ENCODE assay signal across 13 cellular contexts in the genomic region with DNA sequence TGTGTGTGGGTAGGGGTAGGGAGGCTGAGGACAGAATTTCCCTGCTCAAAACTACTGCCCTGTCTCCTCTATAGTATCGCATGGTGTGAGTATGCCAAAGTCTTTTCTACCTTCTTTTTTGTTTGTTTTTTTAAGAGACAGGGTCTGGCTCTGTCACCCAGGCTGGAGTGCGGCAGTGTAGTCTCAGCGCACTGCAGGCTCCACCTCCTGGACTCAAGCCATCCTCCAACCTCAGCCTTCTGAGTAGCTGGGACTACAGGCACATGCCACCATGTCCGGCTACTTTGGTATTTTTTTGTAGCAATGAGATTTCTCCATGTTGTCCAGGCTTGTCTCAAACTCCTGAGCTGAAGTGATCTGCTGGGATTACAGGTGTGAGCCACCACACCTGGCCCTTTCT. TPM values are rescaled to one million over a fixed set of nuclear protein-coding genes. Genes with fewer than 3 reads are reported as not detected.
DNase-seq lines count a peak whose midpoint lies in the region; ATAC-seq and TF ChIP-seq lines count a peak whose summit lies in the region.
"Had no signal": no experiment of that assay in that cellular context is flagged by ENCODE, and none has a peak within 500 bp of the region (broad histone marks: within the 10 kb centered on the region; RNA-seq: fewer than 3 reads in every experiment).

No MANE protein-coding gene starts in this region.

- H3K9me3 ChIP-seq in T-helper 17 cell (ENCODE audit: control insufficient read depth, low read length, poor library complexity, severe bottlenecking): no peaks in the 10 kb centered on the region
- H3K9me3 ChIP-seq: heart right ventricle, SJSA1 had no signal

- TF ChIP-seq CTCF in endothelial cell (IDR thresholded peaks at IDR 0.05; ENCODE audit: unreplicated experiment) (no peak), progenitor cell of endocrine pancreas (IDR thresholded peaks at IDR 0.05; ENCODE audit: unreplicated experiment) (no peak)

- no peak for DNase-seq in activated T-cell treated with anti-CD3 and anti-CD28 coated beads, Interleukin-2, amount 50 U/mL, for 72 hours
- DNase-seq in activated T-cell treated with anti-CD3 and anti-CD28 coated beads, Interleukin-2, amount 50 U/mL, for 48 hours: no peak
- DNase-seq in T-helper 17 cell (no peak), endothelial cell (ENCODE audit: low spot score) (no peak), progenitor cell of endocrine pancreas (ENCODE audit: low spot score, unreplicated experiment) (no peak), sciatic nerve (ENCODE audit: low spot score) (no peak), NCI-H226 (no peak)
- DNase-seq: cerebellar nuclear complex; NCI-H446; stimulated activated CD8-positive, alpha-beta memory T cell treated with anti-CD3 and anti-CD28 coated beads, Interleukin-4, amount 100 ng/mL, for 48 hours had no signal

- no peak for ATAC-seq in activated T-cell treated with anti-CD3 and anti-CD28 coated beads, Interleukin-2, amount 50 U/mL, for 72 hours (replicated peaks in 1 of 2)
- ATAC-seq in T-helper 17 cell: no peak
- no peak for ATAC-seq in GM18520 (IDR thresholded peaks at IDR 0.05; ENCODE audit: unreplicated experiment)
- no peak for ATAC-seq in sciatic nerve

- intact Hi-C loops in sciatic nerve (cut with DNase I): no loop called here

- no peaks in the 10 kb centered on the region for H3K27me3 Mint-ChIP-seq in activated T-cell treated with anti-CD3 and anti-CD28 coated beads, Interleukin-2, amount 50 U/mL, for 72 hours (ENCODE audit: low read depth)
- H3K27me3 Mint-ChIP-seq in T-helper 17 cell (no peaks in the 10 kb centered on the region), endothelial cell (ENCODE audit: unreplicated experiment) (peaks cover 8% of the 10 kb centered on the region), progenitor cell of endocrine pancreas (peaks cover 4% of the 10 kb centered on the region)

- peak overlapping the region; percentile 36 to 62 for H3K4me3 Mint-ChIP-seq in activated T-cell treated with anti-CD3 and anti-CD28 coated beads, Interleukin-2, amount 50 U/mL, for 72 hours
- H3K4me3 Mint-ChIP-seq in T-helper 17 cell: peak overlapping the region; percentile 58
- H3K4me3 Mint-ChIP-seq in endothelial cell (ENCODE audit: unreplicated experiment): peak overlapping the region; percentile 51
- peak overlapping the region; percentile 38 for H3K4me3 Mint-ChIP-seq in progenitor cell of endocrine pancreas (ENCODE audit: low read depth)

- peaks cover 49% of the 10 kb centered on the region for H3K4me1 Mint-ChIP-seq in activated T-cell treated with anti-CD3 and anti-CD28 coated beads, Interleukin-2, amount 50 U/mL, for 72 hours (ENCODE audit: low read depth)
- H3K4me1 Mint-ChIP-seq in T-helper 17 cell: peaks cover 22% of the 10 kb centered on the region
- peaks cover 19% of the 10 kb centered on the region for H3K4me1 Mint-ChIP-seq in endothelial cell (ENCODE audit: unreplicated experiment)
- H3K4me1 Mint-ChIP-seq in progenitor cell of endocrine pancreas (ENCODE audit: low read depth): peaks cover 17% of the 10 kb centered on the region

- H3K36me3 Mint-ChIP-seq in activated T-cell treated with anti-CD3 and anti-CD28 coated beads, Interleukin-2, amount 50 U/mL, for 72 hours (ENCODE audit: insufficient read depth in 2 of 2): peaks cover 5 to 36% of the 10 kb centered on the region in 2 donors
- H3K36me3 Mint-ChIP-seq in T-helper 17 cell (ENCODE audit: low read depth) (peaks cover 2% of the 10 kb centered on the region), endothelial cell (ENCODE audit: low read depth, unreplicated experiment) (peaks cover 8% of the 10 kb centered on the region), progenitor cell of endocrine pancreas (ENCODE audit: insufficient read depth) (peaks cover 20% of the 10 kb centered on the region)

- H3K9me3 Mint-ChIP-seq in activated T-cell treated with anti-CD3 and anti-CD28 coated beads, Interleukin-2, amount 50 U/mL, for 72 hours: no peaks in the 10 kb centered on the region
- H3K9me3 Mint-ChIP-seq in endothelial cell (ENCODE audit: unreplicated experiment) (no peaks in the 10 kb centered on the region), progenitor cell of endocrine pancreas (ENCODE audit: low read depth) (peaks cover 6% of the 10 kb centered on the region)

- H3K27ac Mint-ChIP-seq in activated T-cell treated with anti-CD3 and anti-CD28 coated beads, Interleukin-2, amount 50 U/mL, for 72 hours: peak overlapping the region; percentile 92
- H3K27ac Mint-ChIP-seq in T-helper 17 cell: peak overlapping the region; percentile 97
- no peak overlapping the region for H3K27ac Mint-ChIP-seq in endothelial cell (ENCODE audit: unreplicated experiment)
- no peak overlapping the region for H3K27ac Mint-ChIP-seq in progenitor cell of endocrine pancreas

RNA-seq across cellular contexts. Expression of a gene that starts 2.5 kb away (rescaled TPM):
- total RNA-seq in activated T-cell treated with anti-CD3 and anti-CD28 coated beads, Interleukin-2, amount 50 U/mL, for 72 hours: 10 to 100 TPM; 41.4 to 47.6 TPM
- total RNA-seq in T-helper 17 cell (10 to 100 TPM; 39.9 to 43.0 TPM), endothelial cell (ENCODE audit: unreplicated experiment) (42.7 TPM), progenitor cell of endocrine pancreas (61.6 and 62.0 TPM in 2 replicates), sciatic nerve (21.2 TPM)

RNA-seq across cellular contexts. Expression of a gene that starts 58.5 kb away (rescaled TPM):
- total RNA-seq in activated T-cell treated with anti-CD3 and anti-CD28 coated beads, Interleukin-2, amount 50 U/mL, for 72 hours: 10 to 100 TPM; 51.0 to 63.8 TPM
- total RNA-seq in T-helper 17 cell (10 to 100 TPM; 38.1 to 46.5 TPM), endothelial cell (ENCODE audit: unreplicated experiment) (62.7 TPM), progenitor cell of endocrine pancreas (31.9 and 33.8 TPM in 2 replicates), sciatic nerve (73.6 TPM)

Comparison
In these comparisons a context has a peak if more than half of its experiments do, and no peak if none do; other contexts are left out.
1. H3K27ac Mint-ChIP-seq: peak in activated T-cell treated with anti-CD3 and anti-CD28 coated beads, Interleukin-2, amount 50 U/mL, for 72 hours (single experiment) and T-helper 17 cell (single experiment); none in endothelial cell (single experiment) and progenitor cell of endocrine pancreas (single experiment).
2. Peak in every context shown above with its lines, with median percentiles within 50 percentile points of each other: H3K4me3 Mint-ChIP-seq.